In the genomic region with DNA sequence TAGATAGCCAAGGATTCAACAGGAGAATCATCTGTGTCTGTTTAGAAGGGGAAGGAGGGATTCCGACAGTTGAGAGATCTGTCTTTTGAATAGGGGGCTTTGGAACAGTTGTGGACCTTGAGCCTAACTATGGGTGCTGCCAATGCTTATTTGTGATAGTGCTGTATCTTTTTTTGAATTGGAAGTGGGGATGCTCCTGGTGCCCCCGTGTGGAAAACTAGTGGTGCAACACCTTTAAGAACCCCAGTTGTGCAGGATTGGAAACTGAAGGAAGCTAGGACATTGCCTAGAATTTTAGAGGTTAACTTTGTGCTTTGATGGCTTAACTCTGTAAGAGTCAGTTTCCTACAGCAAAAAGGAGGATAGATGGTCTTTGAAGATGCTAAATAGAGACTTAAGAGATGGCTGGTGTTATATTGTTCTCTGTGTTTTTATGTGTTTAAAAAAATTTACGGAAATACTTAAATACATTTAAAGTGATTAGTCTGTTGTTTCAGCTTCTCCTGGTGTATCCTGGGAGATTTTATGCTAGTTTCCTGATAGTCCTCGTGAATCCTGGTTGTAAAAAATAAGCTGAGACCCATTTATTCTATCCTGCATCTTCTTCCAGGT, we compare ENCODE assay signal across 8 cellular contexts.
DNase-seq lines count a peak whose midpoint lies in the region; ATAC-seq and TF ChIP-seq lines count a peak whose summit lies in the region.

No MANE protein-coding gene starts in this region.

- peaks cover 27% of the 10 kb centered on the region for H3K79me2 ChIP-seq in GM23338 (replicated peaks; ENCODE audit: insufficient read depth)

- peak overlapping the region; percentile 25; the same call in 2 of the 3 replicates for H3K4me3 Mint-ChIP-seq in GM23338
- H3K4me3 Mint-ChIP-seq in activated T-helper 17 cell treated with anti-CD3 and anti-CD28 coated beads, Interleukin-2, amount 50 U/mL, for 72 hours, result no peak overlapping the region

- H3K27ac ChIP-seq in GM23338 (ENCODE audit: low read depth), result peak overlapping the region; percentile 5
- H3K27ac ChIP-seq in psoas muscle, result peak overlapping the region; percentile 52

- 0 out of 2 replicates have a peak, but pooled peaks cover 5% of the 10 kb centered on the region for H3F3A ChIP-seq in GM23338 (replicated peaks; ENCODE audit: low read depth)

- H3K4me1 ChIP-seq in GM23338 (ENCODE audit: insufficient read depth) (peaks cover 47% of the 10 kb centered on the region), psoas muscle (peaks cover 32% of the 10 kb centered on the region)

- no peak overlapping the region for H2AFZ ChIP-seq in GM23338

- H3K27me3 Mint-ChIP-seq in GM23338 (ENCODE audit: insufficient read depth, low read depth, poor library complexity), result peaks cover 3% of the 10 kb centered on the region
- H3K27me3 Mint-ChIP-seq in activated T-helper 17 cell treated with anti-CD3 and anti-CD28 coated beads, Interleukin-2, amount 50 U/mL, for 72 hours, result no peaks in the 10 kb centered on the region

- peak overlapping the region; percentile 80 for H3K27ac Mint-ChIP-seq in GM23338
- no peak overlapping the region for H3K27ac Mint-ChIP-seq in activated T-helper 17 cell treated with anti-CD3 and anti-CD28 coated beads, Interleukin-2, amount 50 U/mL, for 72 hours

- H3K9me3 Mint-ChIP-seq in GM23338, result no peaks in the 10 kb centered on the region
- H3K9me3 Mint-ChIP-seq in activated T-helper 17 cell treated with anti-CD3 and anti-CD28 coated beads, Interleukin-2, amount 50 U/mL, for 72 hours, result no peaks in the 10 kb centered on the region

- H3K36me3 ChIP-seq in BJ (ENCODE audit: control insufficient read depth, insufficient read depth, low read length) (peaks cover 10% of the 10 kb centered on the region), GM23338 (ENCODE audit: insufficient read depth) (peaks cover 8% of the 10 kb centered on the region; the same call in 1 of the 2 replicates), psoas muscle (ENCODE audit: insufficient read depth in 1 of 2, low read depth in 1 of 2) (peaks cover 0 to 57% of the 10 kb centered on the region in 2 donors)

- H3K9me2 ChIP-seq in GM23338 (ENCODE audit: insufficient read depth), result no peaks in the 10 kb centered on the region

- no peaks in the 10 kb centered on the region for H3K9me3 ChIP-seq in psoas muscle

- ATAC-seq in GM23338 (peak; percentile 78), psoas muscle (peak; percentile 51 to 62 (median 56)), HG03442 (IDR thresholded peaks at IDR 0.05; ENCODE audit: unreplicated experiment) (no peak)
- no peak for ATAC-seq in activated T-helper 17 cell treated with anti-CD3 and anti-CD28 coated beads, Interleukin-2, amount 50 U/mL, for 72 hours (replicated peaks)

- H4K20me1 ChIP-seq in GM23338 (replicated peaks; ENCODE audit: insufficient read depth), result no peaks in the 10 kb centered on the region

- no peak for DNase-seq in BJ (ENCODE audit: low read depth)
- DNase-seq in GM23338 (ENCODE audit: low spot score), result peak; percentile 75
- peak; percentile 49 for DNase-seq in NOMO-1 treated with DMSO at 0.1 percent for 48 hours (lab: John Stamatoyannopoulos, UW; ENCODE audit: unreplicated experiment)
- DNase-seq in activated T-helper 9 cell treated with anti-CD3 and anti-CD28 coated beads, Interleukin-2, amount 50 U/mL, for 16 hours (ENCODE audit: low read depth), result peak; percentile 19
- DNase-seq in head of caudate nucleus, result peak in 38 of 42 donors; percentile 8 to 81 (median 50)
- DNase-seq in psoas muscle, result no peak

- H3K4me3 ChIP-seq in BJ (ENCODE audit: low read depth, low read length), result no peak overlapping the region
- H3K4me3 ChIP-seq in GM23338, result no peak overlapping the region
- no peak overlapping the region for H3K4me3 ChIP-seq in psoas muscle

- WGBS in psoas muscle, 3 donors, result 50 to 52% (median 52%) methylated on average over 4 of the region's 4 CpGs

- POLR2A ChIA-PET in BJ (lab: Charles Lee), result interaction anchor here (0.5 to 0.7 kb wide), 2 partner anchors 54 to 55 kb away, joined by 3 to 5 read pairs; no protein-coding TSS in a partner anchor

- peak overlapping the region; percentile 34; the same call in 1 of the 2 replicates for H3K4me2 ChIP-seq in GM23338

- intact Hi-C loops in head of caudate nucleus (cut with DNase I), result loop anchor here (5.0 kb wide), 1 partner anchor 194 kb away; no protein-coding TSS in a partner anchor
- intact Hi-C loops in psoas muscle (cut with DNase I), result loop anchor here (1.0 to 5.0 kb wide), 3 partner anchors 79 to 195 kb away; no protein-coding TSS in a partner anchor

- H3K4me1 Mint-ChIP-seq in GM23338, result peaks cover 47% of the 10 kb centered on the region
- peaks cover 27% of the 10 kb centered on the region for H3K4me1 Mint-ChIP-seq in activated T-helper 17 cell treated with anti-CD3 and anti-CD28 coated beads, Interleukin-2, amount 50 U/mL, for 72 hours

- CTCF ChIA-PET in BJ (lab: Yijun Ruan, JAX), result interaction anchor here (0.6 to 5.4 kb wide), 30 partner anchors 8 to 1079 kb away, joined by 3 to 46 read pairs (median 3); no protein-coding TSS in a partner anchor

- H3K27me3 ChIP-seq in BJ (ENCODE audit: control insufficient read depth, insufficient read depth, low read length) (no peaks in the 10 kb centered on the region), GM23338 (ENCODE audit: insufficient read depth) (no peaks in the 10 kb centered on the region), psoas muscle (ENCODE audit: insufficient read depth in 3 of 3, low read length in 2 of 3) (no peaks in the 10 kb centered on the region)

- peaks cover 58% of the 10 kb centered on the region for H3K36me3 Mint-ChIP-seq in GM23338 (ENCODE audit: low read depth)
- peaks cover 55% of the 10 kb centered on the region for H3K36me3 Mint-ChIP-seq in activated T-helper 17 cell treated with anti-CD3 and anti-CD28 coated beads, Interleukin-2, amount 50 U/mL, for 72 hours (ENCODE audit: low read depth)

- TF ChIP-seq CTCF in BJ (IDR thresholded peaks at IDR 0.05; ENCODE audit: insufficient read depth, low read depth, low read length) (peak; percentile 84), GM23338 (conservative IDR thresholded peaks at IDR 0.05; ENCODE audit: low read depth in 2 of 2) (peak; percentile 75 to 76), psoas muscle (IDR thresholded peaks at IDR 0.05) (peak; percentile 74)

TF ChIP-seq in GM23338, 12 proteins besides CTCF, POLR2A, EP300 and RAD21:
- no peak for TF ChIP-seq POLR2AphosphoS5 (IDR thresholded peaks at IDR 0.05; ENCODE audit: low read depth)
- TF ChIP-seq, protein P1, sequence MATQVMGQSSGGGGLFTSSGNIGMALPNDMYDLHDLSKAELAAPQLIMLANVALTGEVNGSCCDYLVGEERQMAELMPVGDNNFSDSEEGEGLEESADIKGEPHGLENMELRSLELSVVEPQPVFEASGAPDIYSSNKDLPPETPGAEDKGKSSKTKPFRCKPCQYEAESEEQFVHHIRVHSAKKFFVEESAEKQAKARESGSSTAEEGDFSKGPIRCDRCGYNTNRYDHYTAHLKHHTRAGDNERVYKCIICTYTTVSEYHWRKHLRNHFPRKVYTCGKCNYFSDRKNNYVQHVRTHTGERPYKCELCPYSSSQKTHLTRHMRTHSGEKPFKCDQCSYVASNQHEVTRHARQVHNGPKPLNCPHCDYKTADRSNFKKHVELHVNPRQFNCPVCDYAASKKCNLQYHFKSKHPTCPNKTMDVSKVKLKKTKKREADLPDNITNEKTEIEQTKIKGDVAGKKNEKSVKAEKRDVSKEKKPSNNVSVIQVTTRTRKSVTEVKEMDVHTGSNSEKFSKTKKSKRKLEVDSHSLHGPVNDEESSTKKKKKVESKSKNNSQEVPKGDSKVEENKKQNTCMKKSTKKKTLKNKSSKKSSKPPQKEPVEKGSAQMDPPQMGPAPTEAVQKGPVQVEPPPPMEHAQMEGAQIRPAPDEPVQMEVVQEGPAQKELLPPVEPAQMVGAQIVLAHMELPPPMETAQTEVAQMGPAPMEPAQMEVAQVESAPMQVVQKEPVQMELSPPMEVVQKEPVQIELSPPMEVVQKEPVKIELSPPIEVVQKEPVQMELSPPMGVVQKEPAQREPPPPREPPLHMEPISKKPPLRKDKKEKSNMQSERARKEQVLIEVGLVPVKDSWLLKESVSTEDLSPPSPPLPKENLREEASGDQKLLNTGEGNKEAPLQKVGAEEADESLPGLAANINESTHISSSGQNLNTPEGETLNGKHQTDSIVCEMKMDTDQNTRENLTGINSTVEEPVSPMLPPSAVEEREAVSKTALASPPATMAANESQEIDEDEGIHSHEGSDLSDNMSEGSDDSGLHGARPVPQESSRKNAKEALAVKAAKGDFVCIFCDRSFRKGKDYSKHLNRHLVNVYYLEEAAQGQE (IDR thresholded peaks at IDR 0.05; ENCODE audit: unreplicated experiment), result no peak
- TF ChIP-seq STAT1 (IDR thresholded peaks at IDR 0.05; ENCODE audit: unreplicated experiment), result no peak
- TF ChIP-seq EZH2phosphoT487 (IDR thresholded peaks at IDR 0.05; ENCODE audit: unreplicated experiment), result no peak
TF ChIP-seq in GM23338: peak in this region for 0.

Comparison
In these comparisons a context has a peak if more than half of its experiments do, and no peak if none do; other contexts are left out.
1. DNase-seq: peak in GM23338 (single experiment), NOMO-1 treated with DMSO at 0.1 percent for 48 hours (single experiment), activated T-helper 9 cell treated with anti-CD3 and anti-CD28 coated beads, Interleukin-2, amount 50 U/mL, for 16 hours (single experiment) and head of caudate nucleus (38 of 42); none in BJ (single experiment) and psoas muscle (0 of 2).
2. ATAC-seq: peak in GM23338 (single experiment) and psoas muscle (4 of 4); none in activated T-helper 17 cell treated with anti-CD3 and anti-CD28 coated beads, Interleukin-2, amount 50 U/mL, for 72 hours (single experiment) and HG03442 (single experiment).
3. Peak in every context shown above with its lines, with median percentiles within 50 percentile points of each other: CTCF ChIP-seq.